Comparison of ENCODE assay signal across 13 cellular contexts in genomic region chr19:18961767-18962423, GRCh38. TPM values are rescaled to one million over a fixed set of nuclear protein-coding genes. Genes with fewer than 3 reads are reported as not detected.
DNase-seq lines count a peak whose midpoint lies in the region; ATAC-seq lines count a peak whose summit lies in the region.
"Had no signal": no experiment of that assay in that cellular context is flagged by ENCODE, and none has a peak within 500 bp of the region (broad histone marks: within the 10 kb centered on the region; RNA-seq: fewer than 3 reads in every experiment).

No MANE protein-coding gene starts in this region.

- H3K36me3 Mint-ChIP-seq in activated naive CD8-positive, alpha-beta T cell treated with anti-CD3 and anti-CD28 coated beads for 36 hours, result no peaks in the 10 kb centered on the region
- H3K36me3 Mint-ChIP-seq in activated naive CD8-positive, alpha-beta T cell treated with anti-CD3 and anti-CD28 coated beads, Interleukin-2, amount 50 U/mL, for 24 hours (ENCODE audit: low read depth), result no peaks in the 10 kb centered on the region
- no peaks in the 10 kb centered on the region for H3K36me3 Mint-ChIP-seq in stimulated activated effector memory CD8-positive, alpha-beta T cell treated with anti-CD3 and anti-CD28 coated beads, Interleukin-12 subunit alpha, Interleukin-12 subunit beta, amount 100 ng/mL, for 72 hours

- no peaks in the 10 kb centered on the region for H3K9me3 Mint-ChIP-seq in activated naive CD8-positive, alpha-beta T cell treated with anti-CD3 and anti-CD28 coated beads for 36 hours
- H3K9me3 Mint-ChIP-seq in activated naive CD8-positive, alpha-beta T cell treated with anti-CD3 and anti-CD28 coated beads, Interleukin-2, amount 50 U/mL, for 24 hours, result no peaks in the 10 kb centered on the region
- H3K9me3 Mint-ChIP-seq in stimulated activated effector memory CD8-positive, alpha-beta T cell treated with anti-CD3 and anti-CD28 coated beads, Interleukin-12 subunit alpha, Interleukin-12 subunit beta, amount 100 ng/mL, for 72 hours, result no peaks in the 10 kb centered on the region

- H3K27me3 Mint-ChIP-seq in activated naive CD8-positive, alpha-beta T cell treated with anti-CD3 and anti-CD28 coated beads for 36 hours, result peaks cover 28% of the 10 kb centered on the region
- peaks cover 12% of the 10 kb centered on the region for H3K27me3 Mint-ChIP-seq in activated naive CD8-positive, alpha-beta T cell treated with anti-CD3 and anti-CD28 coated beads, Interleukin-2, amount 50 U/mL, for 24 hours

- DNase-seq in activated naive CD8-positive, alpha-beta T cell treated with anti-CD3 and anti-CD28 coated beads for 36 hours, result peak; percentile 21
- DNase-seq in activated naive CD8-positive, alpha-beta T cell treated with anti-CD3 and anti-CD28 coated beads, Interleukin-2, amount 50 U/mL, for 24 hours, result no peak
- DNase-seq in NCI-H526 treated with DMSO at 0.1 percent for 48 hours (lab: John Stamatoyannopoulos, UW) (peak; percentile 8), CD1c-positive myeloid dendritic cell (ENCODE audit: extremely low spot score) (no peak), pons (ENCODE audit: low spot score) (no peak)
- DNase-seq in stimulated activated effector memory CD8-positive, alpha-beta T cell treated with anti-CD3 and anti-CD28 coated beads, Interleukin-12 subunit alpha, Interleukin-12 subunit beta, amount 100 ng/mL, for 72 hours (ENCODE audit: low spot score in 2 of 2), result no peak
- DNase-seq: BE2C; NCI-H2081; occipital lobe; SIG-M5; stimulated activated CD4-positive, alpha-beta T cell treated with anti-CD3 and anti-CD28 coated beads, Interleukin-15, amount 100 ng/mL, for 24 hours had no signal

- no peak overlapping the region for H3K4me3 Mint-ChIP-seq in activated naive CD8-positive, alpha-beta T cell treated with anti-CD3 and anti-CD28 coated beads for 36 hours
- no peak overlapping the region for H3K4me3 Mint-ChIP-seq in activated naive CD8-positive, alpha-beta T cell treated with anti-CD3 and anti-CD28 coated beads, Interleukin-2, amount 50 U/mL, for 24 hours
- no peak overlapping the region for H3K4me3 Mint-ChIP-seq in stimulated activated effector memory CD8-positive, alpha-beta T cell treated with anti-CD3 and anti-CD28 coated beads, Interleukin-12 subunit alpha, Interleukin-12 subunit beta, amount 100 ng/mL, for 72 hours

- ATAC-seq in activated naive CD8-positive, alpha-beta T cell treated with anti-CD3 and anti-CD28 coated beads, Interleukin-2, amount 50 U/mL, for 24 hours, result no peak
- ATAC-seq in esophagus mucosa (peak; percentile 22), HG03460 (IDR thresholded peaks at IDR 0.05; ENCODE audit: unreplicated experiment) (no peak)
- ATAC-seq in stimulated activated effector memory CD8-positive, alpha-beta T cell treated with anti-CD3 and anti-CD28 coated beads, Interleukin-12 subunit alpha, Interleukin-12 subunit beta, amount 100 ng/mL, for 72 hours, result peak; percentile 39

- H3K4me1 Mint-ChIP-seq in activated naive CD8-positive, alpha-beta T cell treated with anti-CD3 and anti-CD28 coated beads for 36 hours, result peaks cover 4% of the 10 kb centered on the region
- H3K4me1 Mint-ChIP-seq in activated naive CD8-positive, alpha-beta T cell treated with anti-CD3 and anti-CD28 coated beads, Interleukin-2, amount 50 U/mL, for 24 hours, result peaks cover 11% of the 10 kb centered on the region
- H3K4me1 Mint-ChIP-seq in stimulated activated effector memory CD8-positive, alpha-beta T cell treated with anti-CD3 and anti-CD28 coated beads, Interleukin-12 subunit alpha, Interleukin-12 subunit beta, amount 100 ng/mL, for 72 hours, result peaks cover 12% of the 10 kb centered on the region

- H3K27ac Mint-ChIP-seq in activated naive CD8-positive, alpha-beta T cell treated with anti-CD3 and anti-CD28 coated beads for 36 hours, result no peak overlapping the region
- no peak overlapping the region for H3K27ac Mint-ChIP-seq in activated naive CD8-positive, alpha-beta T cell treated with anti-CD3 and anti-CD28 coated beads, Interleukin-2, amount 50 U/mL, for 24 hours
- no peak overlapping the region for H3K27ac Mint-ChIP-seq in stimulated activated effector memory CD8-positive, alpha-beta T cell treated with anti-CD3 and anti-CD28 coated beads, Interleukin-12 subunit alpha, Interleukin-12 subunit beta, amount 100 ng/mL, for 72 hours

RNA-seq across cellular contexts. Expression of gene HOMER3, which starts 20.9 kb away (rescaled TPM):
- not detected for total RNA-seq in activated naive CD8-positive, alpha-beta T cell treated with anti-CD3 and anti-CD28 coated beads for 36 hours
- total RNA-seq in esophagus mucosa, result 14.1 TPM

RNA-seq across cellular contexts. Expression of gene DDX49, which starts 42.4 kb away (rescaled TPM):
- total RNA-seq in activated naive CD8-positive, alpha-beta T cell treated with anti-CD3 and anti-CD28 coated beads for 36 hours, result 10 to 100 TPM; 87.4 to 89.2 TPM
- 56.0 TPM for total RNA-seq in esophagus mucosa

RNA-seq across cellular contexts. Expression of gene COPE, which starts 42.7 kb away (rescaled TPM):
- 100 to 1,000 TPM; 169 to 174 TPM for total RNA-seq in activated naive CD8-positive, alpha-beta T cell treated with anti-CD3 and anti-CD28 coated beads for 36 hours
- 177 TPM for total RNA-seq in esophagus mucosa

Comparison
In these comparisons a context has a peak if more than half of its experiments do, and no peak if none do; other contexts are left out.
1. DNase-seq: peak in activated naive CD8-positive, alpha-beta T cell treated with anti-CD3 and anti-CD28 coated beads for 36 hours (single experiment) and NCI-H526 treated with DMSO at 0.1 percent for 48 hours (single experiment); none in activated naive CD8-positive, alpha-beta T cell treated with anti-CD3 and anti-CD28 coated beads, Interleukin-2, amount 50 U/mL, for 24 hours (single experiment), stimulated activated effector memory CD8-positive, alpha-beta T cell treated with anti-CD3 and anti-CD28 coated beads, Interleukin-12 subunit alpha, Interleukin-12 subunit beta, amount 100 ng/mL, for 72 hours (0 of 2), CD1c-positive myeloid dendritic cell (single experiment) and pons (single experiment).
2. ATAC-seq: peak in esophagus mucosa (single experiment) and stimulated activated effector memory CD8-positive, alpha-beta T cell treated with anti-CD3 and anti-CD28 coated beads, Interleukin-12 subunit alpha, Interleukin-12 subunit beta, amount 100 ng/mL, for 72 hours (single experiment); none in activated naive CD8-positive, alpha-beta T cell treated with anti-CD3 and anti-CD28 coated beads, Interleukin-2, amount 50 U/mL, for 24 hours (single experiment) and HG03460 (single experiment).
3. RNA of gene HOMER3, which starts 20.9 kb away (total RNA-seq): 14.1 TPM in esophagus mucosa (single experiment); not detected in activated naive CD8-positive, alpha-beta T cell treated with anti-CD3 and anti-CD28 coated beads for 36 hours; every median in the first group is over 10 times any median in the second.